9 cellular contexts compared by ENCODE assay signal in genomic region chr7:74252893-74253292, GRCh38. TPM values are rescaled to one million over a fixed set of nuclear protein-coding genes. Genes with fewer than 3 reads are reported as not detected.
A peak's percentile ranks its signal among the peaks of the same experiment; 100 is the strongest.
DNase-seq lines count a peak whose midpoint lies in the region; ATAC-seq, FAIRE-seq and TF ChIP-seq lines count a peak whose summit lies in the region.
"Had no signal": no experiment of that assay in that cellular context is flagged by ENCODE, and none has a peak within 500 bp of the region (broad histone marks: within the 10 kb centered on the region; RNA-seq: fewer than 3 reads in every experiment).

No MANE protein-coding gene starts in this region.

- H3K27ac Mint-ChIP-seq in progenitor cell of endocrine pancreas: no peak overlapping the region

- H3K9me3 Mint-ChIP-seq in progenitor cell of endocrine pancreas (ENCODE audit: low read depth): no peaks in the 10 kb centered on the region

- H3K4me3 ChIP-seq in GM12878: peak overlapping the region; percentile 86

- peaks cover 25% of the 10 kb centered on the region for H3K36me3 Mint-ChIP-seq in progenitor cell of endocrine pancreas (ENCODE audit: insufficient read depth)

- no peaks in the 10 kb centered on the region for H4K20me1 ChIP-seq in GM12878 (ENCODE audit: control insufficient read depth, insufficient read depth)

- SMC1A ChIA-PET in GM12878 (lab: Charles Lee; ENCODE audit: uncharacterized antibody, unreplicated experiment): interaction anchor here (0.6 to 2.6 kb wide), 14 partner anchors 11 to 148 kb away, joined by 3 to 9 read pairs (median 4); no protein-coding TSS in a partner anchor

- no peak for FAIRE-seq in GM12878 (lab: Jason Lieb, UNC)
- FAIRE-seq in GM12891 (lab: Jason Lieb, UNC): no peak

- no peak overlapping the region for H2AFZ ChIP-seq in GM12878 (ENCODE audit: control insufficient read depth, low read depth, low read length)

- no peaks in the 10 kb centered on the region for H3K9me3 ChIP-seq in GM12878 (replicated peaks; ENCODE audit: control insufficient read depth, insufficient read depth, low read length)

- TF ChIP-seq POLR2A in GM12878 (IDR thresholded peaks at IDR 0.05; ENCODE audit: low read depth, low read length) (peak; percentile 29; the same call in 1 of the 2 replicates), GM12891 (IDR thresholded peaks at IDR 0.05; ENCODE audit: low read depth, low read length) (no peak)

- RAD21 ChIA-PET in GM12878 (lab: Charles Lee; ENCODE audit: unreplicated experiment): interaction anchor here (0.9 to 1.8 kb wide), 7 partner anchors 32 to 148 kb away, joined by 3 to 6 read pairs (median 4); partner anchors contain the start of gene CLIP2

- peak overlapping the region; percentile 90 for H3K9ac ChIP-seq in GM12878 (ENCODE audit: control insufficient read depth, insufficient read depth, low read length)

- H3K27me3 ChIP-seq in GM12878 (replicated peaks in 1 of 2; ENCODE audit: control insufficient read depth in 2 of 2, insufficient read depth in 2 of 2, low read length in 1 of 2): no peaks in the 10 kb centered on the region

- POLR2A ChIA-PET in GM12878 (lab: Charles Lee): interaction anchor here (0.6 to 1.7 kb wide), 6 partner anchors 11 to 409 kb away, joined by 3 to 7 read pairs (median 4); no protein-coding TSS in a partner anchor

- H3K27ac ChIP-seq in GM12878 (ENCODE audit: control insufficient read depth, insufficient read depth): peak overlapping the region; percentile 88; the same call in 1 of the 2 replicates

- H3K4me1 ChIP-seq in GM12878 (ENCODE audit: control insufficient read depth, insufficient read depth, low read length): peaks cover 33% of the 10 kb centered on the region

- no peak for TF ChIP-seq RAD21 in GM12878 (IDR thresholded peaks at IDR 0.05; ENCODE audit: insufficient read depth, low read depth, low read length)

- CTCF ChIA-PET in GM12878 (lab: Yijun Ruan, JAX): interaction anchor here (0.7 to 2.0 kb wide), 6 partner anchors 22 to 151 kb away, joined by 3 to 13 read pairs (median 7); no protein-coding TSS in a partner anchor

- in situ Hi-C loops in GM12878 (cut with MboI): no loop called here

- peaks cover 32% of the 10 kb centered on the region for H3K79me2 ChIP-seq in GM12878 (ENCODE audit: control insufficient read depth, insufficient read depth, low read length)

- TF ChIP-seq EP300 in GM12878 (IDR thresholded peaks at IDR 0.05; ENCODE audit: borderline replicate concordance in 1 of 2, control insufficient read depth in 1 of 2, low read depth in 2 of 2, low read length in 2 of 2): no peak

- DNase-seq in NCI-H748 (lab: John Stamatoyannopoulos, UW; ENCODE audit: unreplicated experiment) (peak; percentile 26), NCI-H748 treated with DMSO at 0.1 percent for 48 hours (lab: John Stamatoyannopoulos, UW) (no peak), NCI-H2029 treated with DMSO at 0.1 percent for 48 hours (lab: John Stamatoyannopoulos, UW) (peak; percentile 76), GM12878 (ENCODE audit: low read depth, low spot score) (no peak), progenitor cell of endocrine pancreas (ENCODE audit: low spot score, unreplicated experiment) (no peak), GM12891 (ENCODE audit: insufficient read length, low spot score) (no peak)
- DNase-seq: ACHN had no signal

- H3K4me2 ChIP-seq in GM12878 (ENCODE audit: control insufficient read depth, insufficient read depth): peak overlapping the region; percentile 65

- 30% methylated on average over 4 of the region's 5 CpGs for WGBS in GM12878 (ENCODE audit: insufficient coverage, insufficient replicate concordance, low lambda C conversion rate, missing lambda C conversion rate)

- no peaks in the 10 kb centered on the region for H3K27me3 Mint-ChIP-seq in progenitor cell of endocrine pancreas

- BruUV-seq in GM12878 (replicated peaks; lab: Mats Ljungman, UMichigan): no TSS peak

- intact Hi-C loops in GM12878 (cut with micrococcal nuclease; ENCODE audit: unreplicated experiment): loop anchor here (5.0 kb wide), 1 partner anchor 36 kb away; no protein-coding TSS in a partner anchor

- peaks cover 22% of the 10 kb centered on the region for H3K4me1 Mint-ChIP-seq in progenitor cell of endocrine pancreas (ENCODE audit: low read depth)

- TF ChIP-seq CTCF in GM12878 (IDR thresholded peaks at IDR 0.05 in 2 of 3, conservative IDR thresholded peaks at IDR 0.05 in 1 of 3; ENCODE audit: control insufficient read depth in 2 of 3, extremely low read depth in 1 of 3, insufficient read depth in 1 of 3, low read depth in 3 of 3, low read length in 3 of 3) (no peak), progenitor cell of endocrine pancreas (IDR thresholded peaks at IDR 0.05; ENCODE audit: unreplicated experiment) (no peak)

- peak overlapping the region; percentile 96 for H3K4me3 Mint-ChIP-seq in progenitor cell of endocrine pancreas (ENCODE audit: low read depth)

- ATAC-seq in GM12878 (no peak), GM19324 (IDR thresholded peaks at IDR 0.05; ENCODE audit: low FRiP score, unreplicated experiment) (no peak), HG02885 (IDR thresholded peaks at IDR 0.05; ENCODE audit: poor library complexity, unreplicated experiment) (no peak)

- H3K36me3 ChIP-seq in GM12878 (ENCODE audit: control insufficient read depth in 2 of 2, insufficient read depth in 2 of 2, low read length in 1 of 2): peaks cover 12 to 21% of the 10 kb centered on the region in 2 experiments

TF ChIP-seq in GM12878, 131 proteins besides CTCF, POLR2A, EP300 and RAD21 (continues in another document):
- TF ChIP-seq CREB1 (IDR thresholded peaks at IDR 0.05; ENCODE audit: low read depth) (peak; percentile 44; the same call in 1 of the 2 replicates), ATF7 (IDR thresholded peaks at IDR 0.05; ENCODE audit: low read depth) (0 out of 2 replicates have a peak, but pooled peaks have one; percentile 20)

TF ChIP-seq in GM12891, 5 proteins besides CTCF, POLR2A, EP300 and RAD21:
- TF ChIP-seq PAX5 (IDR thresholded peaks at IDR 0.05; ENCODE audit: insufficient read depth, low read length, severe bottlenecking) (no peak), POLR2AphosphoS5 (IDR thresholded peaks at IDR 0.05; ENCODE audit: low read depth, low read length) (no peak)

RNA-seq across cellular contexts. Expression of gene RFC2, which starts 1.3 kb away (rescaled TPM):
- 17.6 and 17.8 TPM in 2 replicates for total RNA-seq in GM12878 (2013; cell fraction: nucleolus; rRNA removed)
- 95.3 and 95.8 TPM in 2 replicates for total RNA-seq in GM12878 (2014; rRNA removed)
- 87.5 and 91.9 TPM in 2 replicates for total RNA-seq in GM12878 (2014; rRNA removed; fragmentation: Illumina TruSeq; extraction: Trizol)
- 73.3 and 73.5 TPM in 2 replicates for total RNA-seq in GM12878 (2021)
- polyA plus RNA-seq in GM12878 (2011; ENCODE audit: low read depth): 29.8 TPM
- 47.0 and 69.3 TPM in 2 replicates for polyA plus RNA-seq in GM12878 (2011; rRNA removed)
- 67.8 and 85.5 TPM in 2 replicates for polyA plus RNA-seq in GM12878 (2011; cell fraction: cytosol; rRNA removed)
- 18.8 and 27.6 TPM in 2 replicates for polyA plus RNA-seq in GM12878 (2011; cell fraction: nucleus; rRNA removed)
- polyA plus RNA-seq in GM12878 (2012): 37.5 and 41.6 TPM in 2 replicates
- polyA plus RNA-seq in GM12878 (2014; fragmentation: Illumina TruSeq; extraction: Trizol): 108 and 121 TPM in 2 replicates
- 10 to 100 TPM; 25.8 to 45.2 TPM for polyA plus RNA-seq in GM12878 (2014; fragmentation: Nextera tagmentation; extraction: Ambion mirVana)
- 89.9 and 92.7 TPM in 2 replicates for polyA plus RNA-seq in GM12878 (2014; rRNA removed)
- 100 to 1,000 TPM; 135 to 145 TPM for polyA plus RNA-seq in GM12878 (2016; fragmentation: Nextera tagmentation; extraction: Ambion mirVana)
- 85.6 and 92.8 TPM in 2 replicates for polyA minus RNA-seq in GM12878 (2011; rRNA and poly(A)+ RNA removed)
- 34.7 and 43.0 TPM in 2 replicates for polyA minus RNA-seq in GM12878 (2011; cell fraction: cytosol; rRNA and poly(A)+ RNA removed)
- 12.7 and 23.5 TPM in 2 replicates for polyA minus RNA-seq in GM12878 (2011; cell fraction: nucleus; rRNA and poly(A)+ RNA removed)
- total RNA-seq in progenitor cell of endocrine pancreas: 37.0 and 42.1 TPM in 2 replicates
- polyA plus RNA-seq in GM12891 (2012; ENCODE audit: low read depth, missing spikeins): 41.1 TPM

RNA-seq across cellular contexts. Expression of gene CLIP2, which starts 36.3 kb away (rescaled TPM):
- 143 and 165 TPM in 2 replicates for total RNA-seq in GM12878 (2013; cell fraction: nucleolus; rRNA removed)
- 22.0 and 26.3 TPM in 2 replicates for total RNA-seq in GM12878 (2014; rRNA removed)
- total RNA-seq in GM12878 (2014; rRNA removed; fragmentation: Illumina TruSeq; extraction: Trizol): 26.9 and 27.4 TPM in 2 replicates
- total RNA-seq in GM12878 (2021): 52.9 and 56.3 TPM in 2 replicates
- polyA plus RNA-seq in GM12878 (2011; ENCODE audit: low read depth): 9.8 TPM
- polyA plus RNA-seq in GM12878 (2011; rRNA removed): 6.1 and 10.4 TPM in 2 replicates
- polyA plus RNA-seq in GM12878 (2011; cell fraction: cytosol; rRNA removed): 14.3 and 15.7 TPM in 2 replicates
- polyA plus RNA-seq in GM12878 (2011; cell fraction: nucleus; rRNA removed): 17.4 and 26.9 TPM in 2 replicates
- polyA plus RNA-seq in GM12878 (2012): 29.2 and 33.1 TPM in 2 replicates
- 5.0 and 23.2 TPM in 2 replicates for polyA plus RNA-seq in GM12878 (2014; fragmentation: Illumina TruSeq; extraction: Trizol)
- under 1 TPM; 0.26 to 0.82 TPM for polyA plus RNA-seq in GM12878 (2014; fragmentation: Nextera tagmentation; extraction: Ambion mirVana)
- 23.3 and 28.8 TPM in 2 replicates for polyA plus RNA-seq in GM12878 (2014; rRNA removed)
- 10 to 100 TPM; 14.8 to 18.9 TPM for polyA plus RNA-seq in GM12878 (2016; fragmentation: Nextera tagmentation; extraction: Ambion mirVana)
- polyA minus RNA-seq in GM12878 (2011; rRNA and poly(A)+ RNA removed): 15.9 and 30.9 TPM in 2 replicates
- polyA minus RNA-seq in GM12878 (2011; cell fraction: cytosol; rRNA and poly(A)+ RNA removed): 18.5 and 19.4 TPM in 2 replicates
- polyA minus RNA-seq in GM12878 (2011; cell fraction: nucleus; rRNA and poly(A)+ RNA removed): 16.9 and 27.1 TPM in 2 replicates
- total RNA-seq in progenitor cell of endocrine pancreas: 39.9 and 42.0 TPM in 2 replicates
- polyA plus RNA-seq in GM12891 (2012; ENCODE audit: low read depth, missing spikeins): 28.8 TPM

RNA-seq across cellular contexts. Expression of gene LAT2, which starts 43.1 kb away (rescaled TPM):
- total RNA-seq in GM12878 (2013; cell fraction: nucleolus; rRNA removed): 220 and 226 TPM in 2 replicates
- total RNA-seq in GM12878 (2014; rRNA removed) (205 and 218 TPM in 2 replicates), GM12878 (2014; rRNA removed; fragmentation: Illumina TruSeq; extraction: Trizol) (162 and 166 TPM in 2 replicates), GM12878 (2021) (217 TPM in 2 replicates), progenitor cell of endocrine pancreas (0.89 and 1.1 TPM in 2 replicates)
- 90.0 TPM for polyA plus RNA-seq in GM12878 (2011; ENCODE audit: low read depth)
- polyA plus RNA-seq in GM12878 (2011; rRNA removed) (124 and 153 TPM in 2 replicates), GM12878 (2014; fragmentation: Illumina TruSeq; extraction: Trizol) (104 and 177 TPM in 2 replicates), GM12878 (2014; fragmentation: Nextera tagmentation; extraction: Ambion mirVana) (10 to 100 TPM; 33.4 to 48.7 TPM), GM12878 (2014; rRNA removed) (242 and 276 TPM in 2 replicates), GM12878 (2016; fragmentation: Nextera tagmentation; extraction: Ambion mirVana) (100 to 1,000 TPM; 195 to 218 TPM)
- 144 and 171 TPM in 2 replicates for polyA plus RNA-seq in GM12878 (2011; cell fraction: cytosol; rRNA removed)
- 154 and 158 TPM in 2 replicates for polyA plus RNA-seq in GM12878 (2011; cell fraction: nucleus; rRNA removed)
- 148 and 154 TPM in 2 replicates for polyA plus RNA-seq in GM12878 (2012)
- 76.4 and 144 TPM in 2 replicates for polyA minus RNA-seq in GM12878 (2011; rRNA and poly(A)+ RNA removed)
- 40.3 and 41.0 TPM in 2 replicates for polyA minus RNA-seq in GM12878 (2011; cell fraction: cytosol; rRNA and poly(A)+ RNA removed)
- polyA minus RNA-seq in GM12878 (2011; cell fraction: nucleus; rRNA and poly(A)+ RNA removed): 59.7 and 105 TPM in 2 replicates
- polyA plus RNA-seq in GM12891 (2012; ENCODE audit: low read depth, missing spikeins): 152 TPM

Comparison
In these comparisons a context has a peak if more than half of its experiments do, and no peak if none do; other contexts are left out.
1. DNase-seq: peak in NCI-H748 (single experiment) and NCI-H2029 treated with DMSO at 0.1 percent for 48 hours (single experiment); none in NCI-H748 treated with DMSO at 0.1 percent for 48 hours (single experiment), GM12878 (single experiment), progenitor cell of endocrine pancreas (single experiment) and GM12891 (single experiment).
2. RNA of gene LAT2, which starts 43.1 kb away (total RNA-seq): 162 to 226 TPM in GM12878; 0.89 to 1.1 TPM in progenitor cell of endocrine pancreas; every median in the first group is over 10 times any median in the second.